In genomic region chr3:128491900-128492352, GRCh38 we compare ENCODE assay signal across 10 cellular contexts. TPM values are rescaled to one million over a fixed set of nuclear protein-coding genes. Genes with fewer than 3 reads are reported as not detected.
DNase-seq lines count a peak whose midpoint lies in the region; ATAC-seq lines count a peak whose summit lies in the region.
"Had no signal": no experiment of that assay in that cellular context is flagged by ENCODE, and none has a peak within 500 bp of the region (broad histone marks: within the 10 kb centered on the region; RNA-seq: fewer than 3 reads in every experiment).

No MANE protein-coding gene starts in this region.

- H3K36me3 Mint-ChIP-seq in activated CD8-positive, alpha-beta memory T cell treated with anti-CD3 and anti-CD28 coated beads, Interleukin-2, amount 10 ng/mL, durations not matched to agents 7 days and 5 days: no peaks in the 10 kb centered on the region
- no peaks in the 10 kb centered on the region for H3K36me3 Mint-ChIP-seq in stimulated activated memory B cell treated with anti-CD40 and anti-IgM and Interleukin-4, amounts not matched to agents 10 μg/mL and 1 μg/mL and 100 μg/mL, for 72 hours

- H3K4me3 ChIP-seq in SK-N-MC (peak overlapping the region; percentile 19; the same call in 1 of the 2 replicates), iPS-15b (ENCODE audit: low read depth, low read length) (peak overlapping the region; percentile 35)

- peaks cover 7% of the 10 kb centered on the region for H3K4me1 ChIP-seq in iPS-15b (ENCODE audit: control insufficient read depth, insufficient read depth, low read length)

- no peaks in the 10 kb centered on the region for H3K9me3 Mint-ChIP-seq in activated CD8-positive, alpha-beta memory T cell treated with anti-CD3 and anti-CD28 coated beads, Interleukin-2, amount 10 ng/mL, durations not matched to agents 7 days and 5 days (ENCODE audit: low read depth)
- H3K9me3 Mint-ChIP-seq in stimulated activated memory B cell treated with anti-CD40 and anti-IgM and Interleukin-4, amounts not matched to agents 10 μg/mL and 1 μg/mL and 100 μg/mL, for 72 hours: no peaks in the 10 kb centered on the region

- H3K36me3 ChIP-seq in SK-N-MC (ENCODE audit: insufficient read depth, low read length) (no peaks in the 10 kb centered on the region), iPS-15b (ENCODE audit: control insufficient read depth, insufficient read depth, low read length) (no peaks in the 10 kb centered on the region)

- CTCF ChIA-PET in activated CD8-positive, alpha-beta memory T cell treated with anti-CD3 and anti-CD28 coated beads, Interleukin-2, amount 10 ng/mL, durations not matched to agents 7 days and 5 days (lab: Charles Lee): interaction anchor here (1.4 to 2.7 kb wide), 2 partner anchors 64 to 117 kb away, joined by 3 to 10 read pairs; no protein-coding TSS in a partner anchor

- intact Hi-C loops in left colon (cut with DNase I, micrococcal nuclease): loop anchor here in 1 of 2 donors (10.0 kb wide), 1 partner anchor 397 kb away; no protein-coding TSS in a partner anchor

- no peak overlapping the region for H3K27ac ChIP-seq in SK-N-MC

- DNase-seq in activated CD8-positive, alpha-beta memory T cell treated with anti-CD3 and anti-CD28 coated beads, Interleukin-2, amount 10 ng/mL, durations not matched to agents 7 days and 5 days: no peak
- no peak for DNase-seq in activated CD8-positive, alpha-beta memory T cell treated with anti-CD3 and anti-CD28 coated beads, Interleukin-2, amount 50 U/mL, for 4 hours
- DNase-seq in SK-N-MC (ENCODE audit: low read depth, low spot score) (no peak), left colon (no peak), nucleus accumbens (lab: John Stamatoyannopoulos, UW) (no peak), NCI-H1930 (lab: John Stamatoyannopoulos, UW) (no peak)
- DNase-seq: Calu3, caudate nucleus had no signal

- peaks cover 22% of the 10 kb centered on the region for H3K4me1 Mint-ChIP-seq in activated CD8-positive, alpha-beta memory T cell treated with anti-CD3 and anti-CD28 coated beads, Interleukin-2, amount 10 ng/mL, durations not matched to agents 7 days and 5 days
- peaks cover 48% of the 10 kb centered on the region for H3K4me1 Mint-ChIP-seq in stimulated activated memory B cell treated with anti-CD40 and anti-IgM and Interleukin-4, amounts not matched to agents 10 μg/mL and 1 μg/mL and 100 μg/mL, for 72 hours

- no peaks in the 10 kb centered on the region for H3K9me3 ChIP-seq in SK-N-MC (ENCODE audit: low read depth, low read length)
- H3K9me3 ChIP-seq in iPS-15b (ENCODE audit: control insufficient read depth, insufficient read depth, low read length): no peaks in the 10 kb centered on the region

- H3K27me3 ChIP-seq in iPS-15b (ENCODE audit: control insufficient read depth, insufficient read depth, low read length): peaks cover 95% of the 10 kb centered on the region

- no peak overlapping the region for H3K9ac ChIP-seq in SK-N-MC (ENCODE audit: insufficient read length)
- no peak overlapping the region for H3K9ac ChIP-seq in iPS-15b (ENCODE audit: low read depth, low read length)

- no peak for ATAC-seq in activated CD8-positive, alpha-beta memory T cell treated with anti-CD3 and anti-CD28 coated beads, Interleukin-2, amount 10 ng/mL, durations not matched to agents 7 days and 5 days
- ATAC-seq in stimulated activated memory B cell treated with anti-CD40 and anti-IgM and Interleukin-4, amounts not matched to agents 10 μg/mL and 1 μg/mL and 100 μg/mL, for 72 hours: no peak
- no peak for ATAC-seq in left colon

- peaks cover 76% of the 10 kb centered on the region for H3K27me3 Mint-ChIP-seq in activated CD8-positive, alpha-beta memory T cell treated with anti-CD3 and anti-CD28 coated beads, Interleukin-2, amount 10 ng/mL, durations not matched to agents 7 days and 5 days
- peaks cover 94% of the 10 kb centered on the region for H3K27me3 Mint-ChIP-seq in stimulated activated memory B cell treated with anti-CD40 and anti-IgM and Interleukin-4, amounts not matched to agents 10 μg/mL and 1 μg/mL and 100 μg/mL, for 72 hours

- no peak overlapping the region for H3K4me3 Mint-ChIP-seq in activated CD8-positive, alpha-beta memory T cell treated with anti-CD3 and anti-CD28 coated beads, Interleukin-2, amount 10 ng/mL, durations not matched to agents 7 days and 5 days
- peak overlapping the region; percentile 35 for H3K4me3 Mint-ChIP-seq in stimulated activated memory B cell treated with anti-CD40 and anti-IgM and Interleukin-4, amounts not matched to agents 10 μg/mL and 1 μg/mL and 100 μg/mL, for 72 hours

- peak overlapping the region; percentile 46 for H3K27ac Mint-ChIP-seq in activated CD8-positive, alpha-beta memory T cell treated with anti-CD3 and anti-CD28 coated beads, Interleukin-2, amount 10 ng/mL, durations not matched to agents 7 days and 5 days
- no peak overlapping the region for H3K27ac Mint-ChIP-seq in stimulated activated memory B cell treated with anti-CD40 and anti-IgM and Interleukin-4, amounts not matched to agents 10 μg/mL and 1 μg/mL and 100 μg/mL, for 72 hours

RNA-seq across cellular contexts. Expression of gene GATA2, which starts 1.1 kb away (rescaled TPM):
- total RNA-seq in activated CD8-positive, alpha-beta memory T cell treated with anti-CD3 and anti-CD28 coated beads, Interleukin-2, amount 10 ng/mL, durations not matched to agents 7 days and 5 days: under 1 TPM in 1 of 2 experiments, not detected in 1; 0.28 TPM
- 1 to 10 TPM; 2.6 to 6.0 TPM for total RNA-seq in left colon

RNA-seq across cellular contexts. Expression of gene DNAJB8, which starts 25.2 kb away (rescaled TPM):
- not detected for total RNA-seq in activated CD8-positive, alpha-beta memory T cell treated with anti-CD3 and anti-CD28 coated beads, Interleukin-2, amount 10 ng/mL, durations not matched to agents 7 days and 5 days
- not detected for total RNA-seq in left colon
- total RNA-seq: Calu3 had no signal
